1 cellular context compared by ENCODE assay signal in the genomic region with DNA sequence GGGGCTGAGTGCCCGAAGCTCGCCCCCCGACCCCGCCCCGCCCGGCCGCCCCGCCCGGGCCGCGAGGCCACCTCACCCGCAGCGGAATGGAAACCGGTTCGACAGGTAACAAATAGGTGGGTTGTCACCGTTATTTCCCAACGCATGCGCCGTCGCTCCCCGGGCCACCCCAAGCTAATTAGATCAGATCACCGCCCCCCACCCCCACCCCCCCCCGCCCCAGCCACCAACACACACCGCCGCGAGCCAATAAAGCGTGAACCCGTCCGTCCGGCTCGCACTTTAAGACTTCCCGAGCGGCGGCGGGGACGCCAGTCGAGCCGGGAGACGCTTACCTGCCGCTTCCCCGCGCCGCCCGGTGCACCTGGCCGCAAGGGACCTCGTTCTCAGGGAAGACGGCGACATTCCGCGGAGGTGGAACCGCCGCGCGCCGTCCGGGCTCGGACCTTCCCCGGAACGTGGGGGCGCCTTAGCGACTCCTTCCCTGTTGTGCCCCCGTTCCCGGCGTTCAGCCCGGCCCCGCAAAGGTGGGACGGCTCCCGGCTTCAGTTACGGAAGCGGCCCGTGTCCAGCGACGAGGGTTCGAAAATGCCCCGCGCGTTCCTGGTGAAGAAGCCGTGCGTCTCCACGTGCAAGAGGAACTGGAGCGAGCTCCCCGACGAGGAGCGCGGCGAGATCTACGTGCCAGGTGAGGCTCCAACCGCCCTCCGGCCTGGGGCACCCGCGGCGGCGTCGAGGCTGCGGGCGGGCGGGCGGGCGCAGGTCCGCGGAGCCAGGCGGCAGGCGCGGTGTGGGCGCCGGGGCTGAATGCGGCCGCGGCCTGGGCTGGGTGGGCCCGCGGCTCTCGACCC.
TF ChIP-seq lines count a peak whose summit lies in the region.

A gene (plus strand): TSS at position 278 of the 851 bp plus-strand sequence. CDS start 311 bp downstream, at position 589.

TF ChIP-seq in H1, 55 proteins besides CTCF, POLR2A, EP300 and RAD21 (continued from another document):
- TF ChIP-seq SUZ12 (IDR thresholded peaks at IDR 0.05; ENCODE audit: low read length) (peak; percentile 4; the same call in 1 of the 2 replicates), KDM5A (IDR thresholded peaks at IDR 0.05; ENCODE audit: low read length) (no peak), RNF2 (IDR thresholded peaks at IDR 0.05; ENCODE audit: borderline replicate concordance, low read depth, low read length, missing control alignments, poor library complexity, severe bottlenecking) (peak; percentile 7)
